ENCODE assay signal across 1 cellular context in genomic region chr9:104899759-104900247, GRCh38.
A peak's percentile ranks its signal among the peaks of the same experiment; 100 is the strongest.
TF ChIP-seq lines count a peak whose summit lies in the region.

No MANE protein-coding gene starts in this region.

TF ChIP-seq in HepG2, 621 proteins besides CTCF, POLR2A, EP300 and RAD21 (continued from another document and continues in another):
- TF ChIP-seq ZUFSP (CRISPR knock-in tag; IDR thresholded peaks at IDR 0.05; ENCODE audit: borderline replicate concordance), result no peak
- peak; percentile 67; the same call in 1 of the 2 replicates for TF ChIP-seq SALL2 (CRISPR knock-in tag; IDR thresholded peaks at IDR 0.05)
- no peak for TF ChIP-seq MATR3 (CRISPR knock-in tag; IDR thresholded peaks at IDR 0.05)
- TF ChIP-seq SMC3 (IDR thresholded peaks at IDR 0.05; ENCODE audit: low read length), result peak; percentile 48
- TF ChIP-seq ZNF746 (CRISPR knock-in tag; IDR thresholded peaks at IDR 0.05), result peak; percentile 67; the same call in 1 of the 2 replicates
- TF ChIP-seq ZNF710 (CRISPR knock-in tag; IDR thresholded peaks at IDR 0.05; ENCODE audit: borderline replicate concordance), result peak; percentile 94
- TF ChIP-seq SMAD3 (CRISPR knock-in tag; IDR thresholded peaks at IDR 0.05), result peak; percentile 73; the same call in 1 of the 2 replicates
- TF ChIP-seq KDM3A (CRISPR knock-in tag; IDR thresholded peaks at IDR 0.05; ENCODE audit: low read depth), result no peak
- peak; percentile 79 for TF ChIP-seq ZNF800 (CRISPR knock-in tag; IDR thresholded peaks at IDR 0.05)
- TF ChIP-seq YEATS4 (CRISPR knock-in tag; IDR thresholded peaks at IDR 0.05; ENCODE audit: borderline replicate concordance), result peak; percentile 88
- no peak for TF ChIP-seq ZNF513 (CRISPR knock-in tag; conservative IDR thresholded peaks at IDR 0.05)
- peak; percentile 73; the same call in 1 of the 2 replicates for TF ChIP-seq CBX5 (CRISPR knock-in tag; IDR thresholded peaks at IDR 0.05; ENCODE audit: borderline replicate concordance)
- peak; percentile 95 for TF ChIP-seq TBX2 (CRISPR knock-in tag; IDR thresholded peaks at IDR 0.05; ENCODE audit: borderline replicate concordance)
- no peak for TF ChIP-seq DBP (CRISPR knock-in tag; IDR thresholded peaks at IDR 0.05; ENCODE audit: not compliant biosample characterization)
- peak; percentile 91 for TF ChIP-seq ZBTB43 (CRISPR knock-in tag; conservative IDR thresholded peaks at IDR 0.05)
- no peak; the same call in 1 of the 2 replicates for TF ChIP-seq HIVEP1 (CRISPR knock-in tag; IDR thresholded peaks at IDR 0.05)
- peak; percentile 70; the same call in 1 of the 2 replicates for TF ChIP-seq ZBTB37 (CRISPR knock-in tag; IDR thresholded peaks at IDR 0.05)
- no peak for TF ChIP-seq ZNF550 (CRISPR knock-in tag; IDR thresholded peaks at IDR 0.05; ENCODE audit: borderline replicate concordance)
- peak; percentile 52; the same call in 1 of the 2 replicates for TF ChIP-seq LCORL (IDR thresholded peaks at IDR 0.05)
- TF ChIP-seq LCORL (CRISPR knock-in tag; IDR thresholded peaks at IDR 0.05), result peak; percentile 96
- peak in 1 of 2 experiments; percentile 81; a peak in 2 of 4 replicates for TF ChIP-seq REST (IDR thresholded peaks at IDR 0.05; ENCODE audit: borderline replicate concordance in 1 of 2, low read depth in 1 of 2, low read length in 2 of 2)
- peak; percentile 85 for TF ChIP-seq RARA (CRISPR knock-in tag; IDR thresholded peaks at IDR 0.05)
- TF ChIP-seq TFE3 (CRISPR knock-in tag; IDR thresholded peaks at IDR 0.05), result peak; percentile 70
- TF ChIP-seq ZNF337 (CRISPR knock-in tag; IDR thresholded peaks at IDR 0.05; ENCODE audit: borderline replicate concordance, low read depth), result no peak
- TF ChIP-seq ZNF160 (CRISPR knock-in tag; IDR thresholded peaks at IDR 0.05), result no peak; the same call in 1 of the 2 replicates
- TF ChIP-seq NFYB (CRISPR knock-in tag; IDR thresholded peaks at IDR 0.05), result no peak
- no peak for TF ChIP-seq CSRNP1 (CRISPR knock-in tag; IDR thresholded peaks at IDR 0.05)
- TF ChIP-seq CBFB (CRISPR knock-in tag; IDR thresholded peaks at IDR 0.05), result no peak; the same call in 1 of the 2 replicates
- no peak for TF ChIP-seq RNF2 (conservative IDR thresholded peaks at IDR 0.05; ENCODE audit: low read depth)
- no peak for TF ChIP-seq FUBP1 (CRISPR knock-in tag; IDR thresholded peaks at IDR 0.05; ENCODE audit: borderline replicate concordance)
- peak; percentile 98 for TF ChIP-seq ZBTB26 (CRISPR knock-in tag; IDR thresholded peaks at IDR 0.05; ENCODE audit: borderline replicate concordance)
